In the genomic region with DNA sequence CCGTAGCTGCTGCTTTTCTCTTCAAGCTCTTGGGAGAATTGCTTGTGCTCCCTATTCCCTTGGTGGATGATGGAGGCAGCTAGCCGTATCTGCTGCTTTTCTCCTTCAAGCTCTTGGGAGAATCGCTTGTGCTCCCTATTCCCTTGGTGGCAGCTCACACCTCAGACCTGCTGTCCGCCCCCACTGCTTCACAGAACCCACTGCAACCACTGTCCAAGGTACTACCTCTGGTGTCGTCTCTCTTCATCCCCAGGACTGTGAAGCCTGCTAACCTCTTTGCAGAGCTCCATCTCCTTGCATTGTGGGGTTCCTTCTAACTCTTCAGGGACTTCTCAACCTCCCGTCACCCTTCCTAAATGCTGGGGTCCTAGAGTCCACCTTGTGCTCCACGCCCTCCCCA, we compare ENCODE assay signal across 15 cellular contexts. TPM values are rescaled to one million over a fixed set of nuclear protein-coding genes. Genes with fewer than 3 reads are reported as not detected.
DNase-seq lines count a peak whose midpoint lies in the region; ATAC-seq and TF ChIP-seq lines count a peak whose summit lies in the region.
"Had no signal": no experiment of that assay in that cellular context is flagged by ENCODE, and none has a peak within 500 bp of the region (broad histone marks: within the 10 kb centered on the region; RNA-seq: fewer than 3 reads in every experiment).

No MANE protein-coding gene starts in this region.

- H3K27ac Mint-ChIP-seq in Calu3 (ENCODE audit: unreplicated experiment) (peak overlapping the region; percentile 19), progenitor cell of endocrine pancreas (peak overlapping the region; percentile 41)
- no peak overlapping the region for H3K27ac Mint-ChIP-seq in activated T-cell treated with anti-CD3 and anti-CD28 coated beads, Interleukin-2, amount 50 U/mL, for 72 hours
- H3K27ac Mint-ChIP-seq: B cell; CD4-positive, alpha-beta T cell; H9 had no signal

- H3K4me3 Mint-ChIP-seq in Calu3 (ENCODE audit: low read depth, unreplicated experiment) (no peak overlapping the region), progenitor cell of endocrine pancreas (ENCODE audit: low read depth) (no peak overlapping the region)
- no peak overlapping the region for H3K4me3 Mint-ChIP-seq in activated T-cell treated with anti-CD3 and anti-CD28 coated beads, Interleukin-2, amount 50 U/mL, for 72 hours
- H3K4me3 Mint-ChIP-seq: B cell; CD4-positive, alpha-beta T cell; H9 had no signal

- CTCF ChIA-PET in Calu3 (lab: Charles Lee) = no interaction called here

- intact Hi-C loops in Calu3 (cut with micrococcal nuclease; ENCODE audit: unreplicated experiment) = no loop called here

- BruUV-seq in Calu3 (replicated peaks; lab: Mats Ljungman, UMichigan) = no TSS peak

- H3K4me1 Mint-ChIP-seq in Calu3 (ENCODE audit: low read depth, unreplicated experiment) (peaks cover 9% of the 10 kb centered on the region), progenitor cell of endocrine pancreas (ENCODE audit: low read depth) (peaks cover 12% of the 10 kb centered on the region)
- H3K4me1 Mint-ChIP-seq in activated T-cell treated with anti-CD3 and anti-CD28 coated beads, Interleukin-2, amount 50 U/mL, for 72 hours (ENCODE audit: low read depth) = peaks cover 15% of the 10 kb centered on the region

- H3K27me3 Mint-ChIP-seq in Calu3 (ENCODE audit: unreplicated experiment) (no peaks in the 10 kb centered on the region), progenitor cell of endocrine pancreas (no peaks in the 10 kb centered on the region)
- H3K27me3 Mint-ChIP-seq in activated T-cell treated with anti-CD3 and anti-CD28 coated beads, Interleukin-2, amount 50 U/mL, for 72 hours (ENCODE audit: low read depth) = no peaks in the 10 kb centered on the region
- H3K27me3 Mint-ChIP-seq: B cell; CD4-positive, alpha-beta T cell; IgD-negative memory B cell had no signal

- DNase-seq in Calu3 (no peak), progenitor cell of endocrine pancreas (ENCODE audit: low spot score, unreplicated experiment) (no peak), Ammon's horn (ENCODE audit: low spot score) (no peak), NCI-H1694 (lab: John Stamatoyannopoulos, UW) (no peak)
- no peak for DNase-seq in activated T-cell treated with anti-CD3 and anti-CD28 coated beads, Interleukin-2, amount 50 U/mL, for 72 hours
- DNase-seq: ACHN; C1 segment of cervical spinal cord; CD4-positive, alpha-beta T cell; DMS79; GOT3; H9 had no signal

- TF ChIP-seq EP300 in Ishikawa (IDR thresholded peaks at IDR 0.05; ENCODE audit: borderline replicate concordance) = no peak

- TF ChIP-seq RAD21 in Ishikawa (IDR thresholded peaks at IDR 0.05; ENCODE audit: low read depth) = no peak

- no peak for TF ChIP-seq CTCF in Calu3 (IDR thresholded peaks at IDR 0.05; ENCODE audit: unreplicated experiment)
- no peak for TF ChIP-seq CTCF in progenitor cell of endocrine pancreas (IDR thresholded peaks at IDR 0.05; ENCODE audit: unreplicated experiment)

- ATAC-seq in activated T-cell treated with anti-CD3 and anti-CD28 coated beads, Interleukin-2, amount 50 U/mL, for 72 hours (replicated peaks in 1 of 2) = no peak

- H3K36me3 Mint-ChIP-seq in Calu3 (ENCODE audit: insufficient read depth, unreplicated experiment) = peaks cover 72% of the 10 kb centered on the region
- H3K36me3 Mint-ChIP-seq in progenitor cell of endocrine pancreas (ENCODE audit: insufficient read depth) = peaks cover 22% of the 10 kb centered on the region
- H3K36me3 Mint-ChIP-seq in activated T-cell treated with anti-CD3 and anti-CD28 coated beads, Interleukin-2, amount 50 U/mL, for 72 hours (ENCODE audit: insufficient read depth in 2 of 2) = peaks cover 15 to 48% of the 10 kb centered on the region in 2 donors

- H3K9me3 Mint-ChIP-seq in Calu3 (ENCODE audit: low read depth, unreplicated experiment) (peaks cover 6% of the 10 kb centered on the region), progenitor cell of endocrine pancreas (ENCODE audit: low read depth) (no peaks in the 10 kb centered on the region)
- H3K9me3 Mint-ChIP-seq in activated T-cell treated with anti-CD3 and anti-CD28 coated beads, Interleukin-2, amount 50 U/mL, for 72 hours = peaks cover 0 to 3% of the 10 kb centered on the region in 2 donors
- H3K9me3 Mint-ChIP-seq: CD4-positive, alpha-beta T cell; H9 had no signal

TF ChIP-seq in Ishikawa, 13 proteins besides CTCF, POLR2A, EP300 and RAD21:
- no peak for TF ChIP-seq TAF1 (IDR thresholded peaks at IDR 0.05; ENCODE audit: low read depth)
- TF ChIP-seq TCF12 (IDR thresholded peaks at IDR 0.05; ENCODE audit: low read depth) = no peak
- TF ChIP-seq TEAD4 (IDR thresholded peaks at IDR 0.05) = no peak
- TF ChIP-seq, protein P1, sequence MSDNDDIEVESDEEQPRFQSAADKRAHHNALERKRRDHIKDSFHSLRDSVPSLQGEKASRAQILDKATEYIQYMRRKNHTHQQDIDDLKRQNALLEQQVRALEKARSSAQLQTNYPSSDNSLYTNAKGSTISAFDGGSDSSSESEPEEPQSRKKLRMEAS (IDR thresholded peaks at IDR 0.05) = no peak
- TF ChIP-seq, protein P2, sequence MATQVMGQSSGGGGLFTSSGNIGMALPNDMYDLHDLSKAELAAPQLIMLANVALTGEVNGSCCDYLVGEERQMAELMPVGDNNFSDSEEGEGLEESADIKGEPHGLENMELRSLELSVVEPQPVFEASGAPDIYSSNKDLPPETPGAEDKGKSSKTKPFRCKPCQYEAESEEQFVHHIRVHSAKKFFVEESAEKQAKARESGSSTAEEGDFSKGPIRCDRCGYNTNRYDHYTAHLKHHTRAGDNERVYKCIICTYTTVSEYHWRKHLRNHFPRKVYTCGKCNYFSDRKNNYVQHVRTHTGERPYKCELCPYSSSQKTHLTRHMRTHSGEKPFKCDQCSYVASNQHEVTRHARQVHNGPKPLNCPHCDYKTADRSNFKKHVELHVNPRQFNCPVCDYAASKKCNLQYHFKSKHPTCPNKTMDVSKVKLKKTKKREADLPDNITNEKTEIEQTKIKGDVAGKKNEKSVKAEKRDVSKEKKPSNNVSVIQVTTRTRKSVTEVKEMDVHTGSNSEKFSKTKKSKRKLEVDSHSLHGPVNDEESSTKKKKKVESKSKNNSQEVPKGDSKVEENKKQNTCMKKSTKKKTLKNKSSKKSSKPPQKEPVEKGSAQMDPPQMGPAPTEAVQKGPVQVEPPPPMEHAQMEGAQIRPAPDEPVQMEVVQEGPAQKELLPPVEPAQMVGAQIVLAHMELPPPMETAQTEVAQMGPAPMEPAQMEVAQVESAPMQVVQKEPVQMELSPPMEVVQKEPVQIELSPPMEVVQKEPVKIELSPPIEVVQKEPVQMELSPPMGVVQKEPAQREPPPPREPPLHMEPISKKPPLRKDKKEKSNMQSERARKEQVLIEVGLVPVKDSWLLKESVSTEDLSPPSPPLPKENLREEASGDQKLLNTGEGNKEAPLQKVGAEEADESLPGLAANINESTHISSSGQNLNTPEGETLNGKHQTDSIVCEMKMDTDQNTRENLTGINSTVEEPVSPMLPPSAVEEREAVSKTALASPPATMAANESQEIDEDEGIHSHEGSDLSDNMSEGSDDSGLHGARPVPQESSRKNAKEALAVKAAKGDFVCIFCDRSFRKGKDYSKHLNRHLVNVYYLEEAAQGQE (IDR thresholded peaks at IDR 0.05; ENCODE audit: low read depth) = peak; percentile 67
- no peak for TF ChIP-seq FOXM1 (IDR thresholded peaks at IDR 0.05; ENCODE audit: borderline replicate concordance, low read depth)
- TF ChIP-seq NFIC (IDR thresholded peaks at IDR 0.05) = no peak

RNA-seq across cellular contexts. Expression of gene ERVK3-1, which starts 4.6 kb away (rescaled TPM):
- total RNA-seq in Calu3 (2022) = 68.4 and 70.8 TPM in 2 replicates
- 41.3 and 46.2 TPM in 2 replicates for total RNA-seq in progenitor cell of endocrine pancreas
- total RNA-seq in activated T-cell treated with anti-CD3 and anti-CD28 coated beads, Interleukin-2, amount 50 U/mL, for 72 hours = 10 to 100 TPM; 70.8 to 73.5 TPM

RNA-seq across cellular contexts. Expression of gene ZNF8, which starts 21.9 kb away (rescaled TPM):
- 12.1 and 12.8 TPM in 2 replicates for total RNA-seq in Calu3 (2022)
- total RNA-seq in progenitor cell of endocrine pancreas = 18.1 and 18.2 TPM in 2 replicates
- total RNA-seq in activated T-cell treated with anti-CD3 and anti-CD28 coated beads, Interleukin-2, amount 50 U/mL, for 72 hours = 1 to 10 TPM; 5.6 to 6.9 TPM

RNA-seq across cellular contexts. Expression of gene ZSCAN22, which starts 26.2 kb away (rescaled TPM):
- 4.6 TPM in 2 replicates for total RNA-seq in Calu3 (2022)
- total RNA-seq in progenitor cell of endocrine pancreas = 4.6 TPM in 2 replicates
- 1 to 10 TPM; 4.0 to 5.0 TPM for total RNA-seq in activated T-cell treated with anti-CD3 and anti-CD28 coated beads, Interleukin-2, amount 50 U/mL, for 72 hours

RNA-seq across cellular contexts. Expression of gene A1BG, which starts 52.7 kb away (rescaled TPM):
- not detected in 2 replicates for total RNA-seq in Calu3 (2022)
- 3.9 and 4.6 TPM in 2 replicates for total RNA-seq in progenitor cell of endocrine pancreas
- 10 to 100 TPM; 25.4 to 33.2 TPM for total RNA-seq in activated T-cell treated with anti-CD3 and anti-CD28 coated beads, Interleukin-2, amount 50 U/mL, for 72 hours
- total RNA-seq: HT-29 had no signal
